19 cellular contexts compared by ENCODE assay signal in genomic region chr2:213010106-213010779, GRCh38.
DNase-seq lines count a peak whose midpoint lies in the region; ATAC-seq, FAIRE-seq and TF ChIP-seq lines count a peak whose summit lies in the region.
"Had no signal": no experiment of that assay in that cellular context is flagged by ENCODE, and none has a peak within 500 bp of the region (broad histone marks: within the 10 kb centered on the region; RNA-seq: fewer than 3 reads in every experiment).

No MANE protein-coding gene starts in this region.

- peak; percentile 58 for FAIRE-seq in GM18507 (lab: Jason Lieb, UNC)

- no peaks in the 10 kb centered on the region for H3K4me1 ChIP-seq in mucosa of descending colon (ENCODE audit: low read depth)
- H3K4me1 ChIP-seq: BE2C, heart right ventricle, tibial nerve had no signal

- H3K27ac ChIP-seq in substantia nigra (ENCODE audit: low read depth, low read length, poor library complexity, severe bottlenecking), result no peak overlapping the region
- H3K27ac ChIP-seq: brain microvascular endothelial cell, heart right ventricle, RWPE1, tibial nerve had no signal

- peak; percentile 46 for ATAC-seq in HG02981 (IDR thresholded peaks at IDR 0.05; ENCODE audit: unreplicated experiment)
- no peak for ATAC-seq in mucosa of descending colon
- ATAC-seq: heart right ventricle had no signal

- DNase-seq in GM18507 (ENCODE audit: extremely low spot score, insufficient read length, low read depth) (no peak), epithelial cell of esophagus (ENCODE audit: low read depth) (peak; percentile 7), mucosa of descending colon (no peak), KBM-7 (no peak), GF-D8 (lab: John Stamatoyannopoulos, UW) (no peak), substantia nigra (lab: John Stamatoyannopoulos, UW) (no peak)
- DNase-seq: activated naive CD4-positive, alpha-beta T cell treated with anti-CD3 and anti-CD28 coated beads for 36 hours; BE2C; brain microvascular endothelial cell; heart right ventricle; midbrain; NCI-H1048; occipital lobe; stimulated activated CD4-positive, alpha-beta T cell treated with anti-CD3 and anti-CD28 coated beads, Interleukin-4, amount 100 ng/mL, for 24 hours; SW 1271 had no signal

- no peak for TF ChIP-seq CTCF in epithelial cell of esophagus (IDR thresholded peaks at IDR 0.05; ENCODE audit: insufficient read depth, low read depth, low read length, missing control alignments)
- no peak for TF ChIP-seq CTCF in mucosa of descending colon (IDR thresholded peaks at IDR 0.05)

- H3K36me3 ChIP-seq in mucosa of descending colon (ENCODE audit: low read depth), result no peaks in the 10 kb centered on the region
- H3K36me3 ChIP-seq: BE2C had no signal

- in situ Hi-C loops in KBM-7 (cut with MboI; ENCODE audit: low pct_unique_long_range_greater_than_20kb, low sequenced_read_pairs), result no loop called here

- H3K9me3 ChIP-seq in mucosa of descending colon, result no peaks in the 10 kb centered on the region
- H3K9me3 ChIP-seq: BE2C, tibial nerve had no signal

- peak; percentile 23 for TF ChIP-seq POLR2A in GM19193 (IDR thresholded peaks at IDR 0.05; ENCODE audit: extremely low read depth, insufficient read depth, insufficient read length)

- intact Hi-C loops in mucosa of descending colon (cut with DNase I, micrococcal nuclease), result no loop called here

- H3K4me3 ChIP-seq in epithelial cell of esophagus (ENCODE audit: low read length), result no peak overlapping the region
- no peak overlapping the region for H3K4me3 ChIP-seq in mucosa of descending colon
- H3K4me3 ChIP-seq: heart right ventricle, tibial nerve had no signal
